Comparison of ENCODE assay signal across 10 cellular contexts in the genomic region with DNA sequence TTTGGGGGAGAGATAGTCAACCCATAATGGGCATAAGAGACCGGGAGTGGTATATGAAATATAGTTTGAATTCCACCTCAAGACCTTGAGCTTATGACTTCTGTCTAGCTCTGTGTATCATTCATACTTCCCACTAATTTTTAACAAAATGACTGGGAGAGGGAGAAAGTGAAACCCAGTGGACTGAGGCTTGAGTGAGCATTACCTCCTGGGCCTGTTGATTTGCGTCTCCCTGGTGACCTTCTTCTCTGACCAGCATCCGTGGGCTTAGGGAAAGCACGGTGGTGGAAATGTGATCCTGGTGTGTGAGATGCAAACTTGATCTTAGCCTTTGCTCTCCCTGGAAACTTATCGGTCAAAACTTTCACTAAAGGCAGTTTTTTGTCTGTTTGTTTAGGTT.
A peak's percentile ranks its signal among the peaks of the same experiment; 100 is the strongest.
DNase-seq lines count a peak whose midpoint lies in the region; ATAC-seq and TF ChIP-seq lines count a peak whose summit lies in the region.
"Had no signal": no experiment of that assay in that cellular context is flagged by ENCODE, and none has a peak within 500 bp of the region (broad histone marks: within the 10 kb centered on the region; RNA-seq: fewer than 3 reads in every experiment).

No MANE protein-coding gene starts in this region.

- peak overlapping the region; percentile 86 to 93 for H3K27ac ChIP-seq in breast epithelium
- H3K27ac ChIP-seq in dorsolateral prefrontal cortex, result peak overlapping the region in 54 of 59 donors; percentile 3 to 88 (median 74)
- H3K27ac ChIP-seq in mesendoderm (ENCODE audit: low read depth, low read length), result no peak overlapping the region
- peak overlapping the region; percentile 83 to 98 for H3K27ac ChIP-seq in aorta (ENCODE audit: low read depth in 1 of 2, low read length in 2 of 2)

- ATAC-seq in aorta (ENCODE audit: low FRiP score) (peak; percentile 79), esophagus mucosa (no peak), GM19455 (IDR thresholded peaks at IDR 0.05; ENCODE audit: unreplicated experiment) (no peak)

- TF ChIP-seq CTCF in breast epithelium (IDR thresholded peaks at IDR 0.05) (no peak), MCF 10A (IDR thresholded peaks at IDR 0.05; ENCODE audit: unreplicated experiment) (no peak), dorsolateral prefrontal cortex (IDR thresholded peaks at IDR 0.05 in 54 of 56, conservative IDR thresholded peaks at IDR 0.05 in 2 of 56; ENCODE audit: low read depth in 1 of 56, partially characterized antibody in 56 of 56) (no peak)

- no peak overlapping the region for H3K4ac ChIP-seq in mesendoderm (ENCODE audit: low read depth, low read length)

- no peak overlapping the region for H2BK15ac ChIP-seq in mesendoderm (replicated peaks; ENCODE audit: low read depth)

- peaks cover 19% of the 10 kb centered on the region for H3K36me3 Mint-ChIP-seq in MCF 10A (ENCODE audit: insufficient read depth, unreplicated experiment)

- peaks cover 10% of the 10 kb centered on the region for H3K9me3 Mint-ChIP-seq in MCF 10A (ENCODE audit: unreplicated experiment)

- intact Hi-C loops in breast epithelium (cut with DNase I; ENCODE audit: low total_unique reads), result no loop called here
- intact Hi-C loops in MCF 10A (cut with micrococcal nuclease), result no loop called here
- intact Hi-C loops in dorsolateral prefrontal cortex (cut with DNase I), result no loop called here
- intact Hi-C loops in aorta (cut with DNase I), result no loop called here

- H3K4me3 ChIP-seq in breast epithelium (no peak overlapping the region), dorsolateral prefrontal cortex (peak overlapping the region in 1 of 59 donors; percentile 20), mesendoderm (ENCODE audit: low read length) (no peak overlapping the region), aorta (ENCODE audit: low read length in 2 of 2) (no peak overlapping the region)

- no peaks in the 10 kb centered on the region for H3K27me3 Mint-ChIP-seq in MCF 10A (ENCODE audit: insufficient read depth, unreplicated experiment)

- peaks cover 3% of the 10 kb centered on the region for H3K4me1 Mint-ChIP-seq in MCF 10A (ENCODE audit: insufficient read depth, unreplicated experiment)

- H4K8ac ChIP-seq in mesendoderm (ENCODE audit: low read depth, low read length), result no peak overlapping the region

- CTCF ChIA-PET in MCF 10A (lab: Yijun Ruan, JAX), result interaction anchor here (0.6 kb wide), 1 partner anchor 209 kb away, joined by 4 read pairs; no protein-coding TSS in a partner anchor

- H3K9me3 ChIP-seq in breast epithelium (peaks cover 7 to 17% of the 10 kb centered on the region in 2 donors), aorta (ENCODE audit: control insufficient read depth, low read length) (no peaks in the 10 kb centered on the region)
- H3K9me3 ChIP-seq: BE2C had no signal

- H4K5ac ChIP-seq in mesendoderm (ENCODE audit: low read length), result no peak overlapping the region

- H2BK120ac ChIP-seq in mesendoderm (ENCODE audit: low read depth, low read length), result no peak overlapping the region

- H2AK5ac ChIP-seq in mesendoderm (ENCODE audit: low read length), result no peak overlapping the region

- no peak for TF ChIP-seq POLR2A in breast epithelium (IDR thresholded peaks at IDR 0.05)

- DNase-seq in breast epithelium (ENCODE audit: low spot score in 2 of 2) (no peak), MCF 10A (ENCODE audit: unreplicated experiment) (no peak), dorsolateral prefrontal cortex (no peak), mesendoderm (peak; percentile 42), aorta (no peak), T-helper 1 cell (no peak)
- DNase-seq: activated T-cell treated with anti-CD3 and anti-CD28 coated beads for 4 hours, BE2C had no signal

- H2BK5ac ChIP-seq in mesendoderm (ENCODE audit: low read length), result no peak overlapping the region

- no CpG with 5 or more reads among the region's 5 CpGs for WGBS in mesendoderm (ENCODE audit: extremely low coverage, insufficient coverage, low lambda C conversion rate)
- WGBS in aorta, 2 donors, result 21% methylated on average over 5 of the region's 5 CpGs

- no peaks in the 10 kb centered on the region for H3K27me3 ChIP-seq in breast epithelium
- no peaks in the 10 kb centered on the region for H3K27me3 ChIP-seq in dorsolateral prefrontal cortex
- H3K27me3 ChIP-seq in mesendoderm (ENCODE audit: insufficient read depth, low read length, poor library complexity), result no peaks in the 10 kb centered on the region
- no peaks in the 10 kb centered on the region for H3K27me3 ChIP-seq in aorta (ENCODE audit: control insufficient read depth in 1 of 2, insufficient read depth in 2 of 2, low read length in 1 of 2)
- H3K27me3 ChIP-seq: BE2C had no signal

- H3K4me1 ChIP-seq in breast epithelium (peaks cover 9% of the 10 kb centered on the region in 2 donors), mesendoderm (ENCODE audit: control insufficient read depth, low read depth, low read length) (peaks cover 15% of the 10 kb centered on the region), aorta (ENCODE audit: control insufficient read depth in 1 of 2, insufficient read depth in 2 of 2, low read length in 2 of 2) (peaks cover 8 to 15% of the 10 kb centered on the region in 2 donors)

- no peak overlapping the region for H3K27ac Mint-ChIP-seq in MCF 10A (ENCODE audit: low read depth, unreplicated experiment)

- no peaks in the 10 kb centered on the region for H3K79me2 ChIP-seq in mesendoderm (ENCODE audit: control insufficient read depth, insufficient read depth, low read length)

- H3K4me3 Mint-ChIP-seq in MCF 10A (ENCODE audit: unreplicated experiment), result no peak overlapping the region

- no peak overlapping the region for H3K18ac ChIP-seq in mesendoderm (ENCODE audit: low read length)

- H3K23ac ChIP-seq in mesendoderm (ENCODE audit: low read length), result no peak overlapping the region

- POLR2A ChIA-PET in MCF 10A (lab: Yijun Ruan, JAX), result interaction anchor here (1.2 kb wide), 1 partner anchor 13 kb away, joined by 3 read pairs; no protein-coding TSS in a partner anchor

- BruUV-seq in MCF 10A (replicated peaks; lab: Mats Ljungman, UMichigan), result no TSS peak

- H3K36me3 ChIP-seq in breast epithelium (no peaks in the 10 kb centered on the region), mesendoderm (ENCODE audit: control insufficient read depth, insufficient read depth, low read length) (no peaks in the 10 kb centered on the region), aorta (ENCODE audit: control insufficient read depth in 1 of 2, insufficient read depth in 2 of 2, low read length in 1 of 2) (peaks cover 0 to 2% of the 10 kb centered on the region in 2 donors)
- H3K36me3 ChIP-seq: BE2C had no signal

- H3K4me2 ChIP-seq in mesendoderm (ENCODE audit: low read length), result no peak overlapping the region

- H3K79me1 ChIP-seq in mesendoderm (ENCODE audit: low read length), result no peaks in the 10 kb centered on the region

- H3K9ac ChIP-seq in mesendoderm (ENCODE audit: low read length), result no peak overlapping the region

- H3K56ac ChIP-seq in mesendoderm (ENCODE audit: low read length), result no peak overlapping the region
